In the genomic region with DNA sequence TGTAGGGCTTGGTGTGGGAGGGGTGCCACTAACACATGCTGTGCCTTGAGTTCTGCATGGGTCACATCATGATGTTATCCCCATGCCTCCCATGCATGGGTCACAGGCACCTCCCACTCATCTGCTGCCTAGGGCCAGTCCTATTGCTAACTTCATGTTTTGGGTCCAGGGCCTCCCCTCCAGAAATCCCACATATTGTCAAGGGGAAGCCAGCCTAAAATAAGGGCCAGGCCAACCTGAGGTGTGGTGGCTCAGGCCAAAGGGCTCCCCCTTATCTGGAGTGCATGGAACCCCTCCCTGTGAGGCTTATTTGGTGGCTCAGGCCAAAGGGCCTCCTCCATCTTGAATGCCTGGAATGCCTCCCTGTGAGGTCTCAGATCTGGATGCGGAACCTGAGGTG, we compare ENCODE assay signal across 12 cellular contexts.
"Had no signal": no experiment of that assay in that cellular context is flagged by ENCODE, and none has a peak within 500 bp of the region (broad histone marks: within the 10 kb centered on the region; RNA-seq: fewer than 3 reads in every experiment).

No MANE protein-coding gene starts in this region.

- H3K36me3 ChIP-seq: adrenal gland, WERI-Rb-1 had no signal

- ATAC-seq: mucosa of descending colon; natural killer cell treated with Interleukin-12 subunit alpha and Interleukin-12 subunit beta and Interleukin-15 and Interleukin-18, amount 100 ng/mL, for 72 hours had no signal

- H3K27ac Mint-ChIP-seq: natural killer cell treated with Interleukin-12 subunit alpha and Interleukin-12 subunit beta and Interleukin-15 and Interleukin-18, amount 100 ng/mL, for 72 hours had no signal

- H3K27me3 ChIP-seq: adrenal gland, hepatocyte had no signal

- H3K9me3 Mint-ChIP-seq: natural killer cell treated with Interleukin-12 subunit alpha and Interleukin-12 subunit beta and Interleukin-15 and Interleukin-18, amount 100 ng/mL, for 72 hours had no signal

- H3K4me3 ChIP-seq: adrenal gland, hepatocyte, mucosa of descending colon, SK-N-MC, skin epidermis had no signal

- H3K4me3 Mint-ChIP-seq: natural killer cell treated with Interleukin-12 subunit alpha and Interleukin-12 subunit beta and Interleukin-15 and Interleukin-18, amount 100 ng/mL, for 72 hours had no signal

- H3K9me3 ChIP-seq: adrenal gland had no signal

- DNase-seq: activated CD4-positive, alpha-beta T cell treated with anti-CD3 and anti-CD28 coated beads for 4 hours; activated naive CD4-positive, alpha-beta T cell treated with anti-CD3 and anti-CD28 coated beads, Interleukin-2, amount 50 U/mL, for 16 hours; activated T-cell treated with anti-CD3 and anti-CD28 coated beads, Interleukin-2, amount 50 U/mL, for 1 hour; effector memory CD4-positive, alpha-beta T cell; mucosa of descending colon; T-helper 1 cell; WERI-Rb-1 had no signal

- H3K27ac ChIP-seq: adrenal gland, hepatocyte, SK-N-MC, WERI-Rb-1 had no signal
